In genomic region chr12:38390968-38391367, GRCh38 we compare ENCODE assay signal across 31 cellular contexts.
"Had no signal": no experiment of that assay in that cellular context is flagged by ENCODE, and none has a peak within 500 bp of the region (broad histone marks: within the 10 kb centered on the region; RNA-seq: fewer than 3 reads in every experiment).

No MANE protein-coding gene starts in this region.

- H3K4me3 ChIP-seq: adrenal gland, body of pancreas, esophagus muscularis mucosa, gastroesophageal sphincter, heart right ventricle, hepatocyte had no signal

- H3K27ac Mint-ChIP-seq: activated CD4-positive, alpha-beta memory T cell treated with anti-CD3 and anti-CD28 coated beads for 36 hours; activated CD4-positive, alpha-beta T cell treated with anti-CD3 and anti-CD28 coated beads for 36 hours; activated CD4-positive, alpha-beta T cell treated with anti-CD3 and anti-CD28 coated beads, Interleukin-2, amount 10 ng/mL, durations not matched to agents 24 days and 14 days; activated CD8-positive, alpha-beta memory T cell treated with anti-CD3 and anti-CD28 coated beads, Interleukin-2, amount 10 ng/mL, durations not matched to agents 7 days and 5 days; activated CD8-positive, alpha-beta T cell treated with anti-CD3 and anti-CD28 coated beads, Interleukin-2, amount 10 ng/mL, durations not matched to agents 7 days and 5 days; activated naive CD4-positive, alpha-beta T cell treated with anti-CD3 and anti-CD28 coated beads for 36 hours; activated naive CD4-positive, alpha-beta T cell treated with anti-CD3 and anti-CD28 coated beads, Interleukin-2, amount 50 U/mL, for 24 hours; activated naive CD8-positive, alpha-beta T cell treated with anti-CD3 and anti-CD28 coated beads for 36 hours; activated naive CD8-positive, alpha-beta T cell treated with anti-CD3 and anti-CD28 coated beads, Interleukin-2, amount 50 U/mL, for 24 hours; activated T-helper 1 cell treated with anti-CD3 and anti-CD28 coated beads, Interleukin-12 subunit alpha, Interleukin-12 subunit beta, Interleukin-2, Interleukin-4 antibody, amounts not matched to agents 30 ng/mL and 10 ng/mL and 1 ng/mL, durations not matched to agents 14 hours and 24 hours and 36 hours; activated T-helper 2 cell treated with anti-CD3 and anti-CD28 coated beads, Interferon-gamma antibody, Interleukin-2, Interleukin-4, amounts not matched to agents 10 μg/mL and 5 μg/mL and 100 μg/mL, durations not matched to agents 14 hours and 24 hours and 36 hours had no signal

- FAIRE-seq: endometrium, endothelial cell of umbilical vein had no signal

- H3K4me3 Mint-ChIP-seq: activated CD4-positive, alpha-beta memory T cell treated with anti-CD3 and anti-CD28 coated beads for 36 hours; activated CD4-positive, alpha-beta T cell treated with anti-CD3 and anti-CD28 coated beads for 36 hours; activated CD4-positive, alpha-beta T cell treated with anti-CD3 and anti-CD28 coated beads, Interleukin-2, amount 10 ng/mL, durations not matched to agents 24 days and 14 days; activated CD8-positive, alpha-beta memory T cell treated with anti-CD3 and anti-CD28 coated beads, Interleukin-2, amount 10 ng/mL, durations not matched to agents 7 days and 5 days; activated CD8-positive, alpha-beta T cell treated with anti-CD3 and anti-CD28 coated beads, Interleukin-2, amount 10 ng/mL, durations not matched to agents 7 days and 5 days; activated naive CD4-positive, alpha-beta T cell treated with anti-CD3 and anti-CD28 coated beads for 36 hours; activated naive CD4-positive, alpha-beta T cell treated with anti-CD3 and anti-CD28 coated beads, Interleukin-2, amount 50 U/mL, for 24 hours; activated naive CD8-positive, alpha-beta T cell treated with anti-CD3 and anti-CD28 coated beads for 36 hours; activated naive CD8-positive, alpha-beta T cell treated with anti-CD3 and anti-CD28 coated beads, Interleukin-2, amount 50 U/mL, for 24 hours; activated T-helper 1 cell treated with anti-CD3 and anti-CD28 coated beads, Interleukin-12 subunit alpha, Interleukin-12 subunit beta, Interleukin-2, Interleukin-4 antibody, amounts not matched to agents 30 ng/mL and 10 ng/mL and 1 ng/mL, durations not matched to agents 14 hours and 24 hours and 36 hours; central memory CD8-positive, alpha-beta T cell had no signal

- H3K27ac ChIP-seq: adrenal gland, body of pancreas, esophagus muscularis mucosa, gastroesophageal sphincter, heart right ventricle, hepatocyte had no signal

- DNase-seq: activated CD4-positive, alpha-beta memory T cell treated with anti-CD3 and anti-CD28 coated beads for 36 hours; activated CD4-positive, alpha-beta T cell treated with anti-CD3 and anti-CD28 coated beads for 36 hours; activated CD4-positive, alpha-beta T cell treated with anti-CD3 and anti-CD28 coated beads, Interleukin-2, amount 10 ng/mL, durations not matched to agents 24 days and 14 days; activated CD4-positive, CD25-positive, alpha-beta regulatory T cell; activated CD4-positive, CD25-positive, alpha-beta regulatory T cell treated with anti-CD3 and anti-CD28 coated beads, Interleukin-2, amount 50 U/mL, for 72 hours; activated CD8-positive, alpha-beta memory T cell treated with anti-CD3 and anti-CD28 coated beads, Interleukin-2, amount 10 ng/mL, durations not matched to agents 7 days and 5 days; activated CD8-positive, alpha-beta memory T cell treated with anti-CD3 and anti-CD28 coated beads, Interleukin-2, amount 50 U/mL, for 4 hours; activated CD8-positive, alpha-beta T cell treated with anti-CD3 and anti-CD28 coated beads, Interleukin-2, amount 10 ng/mL, durations not matched to agents 7 days and 5 days; activated effector memory CD4-positive, alpha-beta T cell treated with anti-CD3 and anti-CD28 coated beads, Interleukin-2, amount 50 U/mL, for 16 hours; activated naive CD4-positive, alpha-beta T cell treated with anti-CD3 and anti-CD28 coated beads for 36 hours; activated naive CD8-positive, alpha-beta T cell treated with anti-CD3 and anti-CD28 coated beads for 36 hours; activated naive CD8-positive, alpha-beta T cell treated with anti-CD3 and anti-CD28 coated beads, Interleukin-2, amount 50 U/mL, for 24 hours; activated T-cell treated with anti-CD3 and anti-CD28 coated beads, Interleukin-2, amount 50 U/mL, for 1 hour; activated T-cell treated with anti-CD3 and anti-CD28 coated beads, Interleukin-2, amount 50 U/mL, for 48 hours; adrenal gland; amygdala; aorta; body of pancreas; effector CD8-positive, alpha-beta T cell; foreskin melanocyte; heart right ventricle; T-helper 2 cell had no signal

- H3K36me3 Mint-ChIP-seq: activated CD4-positive, alpha-beta memory T cell treated with anti-CD3 and anti-CD28 coated beads for 36 hours; activated CD8-positive, alpha-beta memory T cell treated with anti-CD3 and anti-CD28 coated beads, Interleukin-2, amount 10 ng/mL, durations not matched to agents 7 days and 5 days; activated naive CD4-positive, alpha-beta T cell treated with anti-CD3 and anti-CD28 coated beads, Interleukin-2, amount 50 U/mL, for 24 hours; activated naive CD8-positive, alpha-beta T cell treated with anti-CD3 and anti-CD28 coated beads for 36 hours had no signal

- H3K9me3 Mint-ChIP-seq: activated CD4-positive, alpha-beta T cell treated with anti-CD3 and anti-CD28 coated beads, Interleukin-2, amount 10 ng/mL, durations not matched to agents 24 days and 14 days; activated naive CD4-positive, alpha-beta T cell treated with anti-CD3 and anti-CD28 coated beads for 36 hours; activated naive CD8-positive, alpha-beta T cell treated with anti-CD3 and anti-CD28 coated beads for 36 hours; activated T-helper 1 cell treated with anti-CD3 and anti-CD28 coated beads, Interleukin-12 subunit alpha, Interleukin-12 subunit beta, Interleukin-2, Interleukin-4 antibody, amounts not matched to agents 30 ng/mL and 10 ng/mL and 1 ng/mL, durations not matched to agents 14 hours and 24 hours and 36 hours; central memory CD8-positive, alpha-beta T cell had no signal

- ATAC-seq: activated CD4-positive, alpha-beta T cell treated with anti-CD3 and anti-CD28 coated beads for 36 hours; activated CD8-positive, alpha-beta memory T cell treated with anti-CD3 and anti-CD28 coated beads, Interleukin-2, amount 10 ng/mL, durations not matched to agents 7 days and 5 days; activated CD8-positive, alpha-beta T cell treated with anti-CD3 and anti-CD28 coated beads, Interleukin-2, amount 10 ng/mL, durations not matched to agents 7 days and 5 days; activated naive CD8-positive, alpha-beta T cell treated with anti-CD3 and anti-CD28 coated beads, Interleukin-2, amount 50 U/mL, for 24 hours; body of pancreas; gastroesophageal sphincter; heart right ventricle had no signal

- H3K36me3 ChIP-seq: adrenal gland, esophagus muscularis mucosa, gastroesophageal sphincter, heart right ventricle had no signal

- H3K27me3 ChIP-seq: adrenal gland, body of pancreas, esophagus muscularis mucosa, gastroesophageal sphincter, heart right ventricle, hepatocyte had no signal

- H3K27me3 Mint-ChIP-seq: activated CD4-positive, alpha-beta memory T cell treated with anti-CD3 and anti-CD28 coated beads for 36 hours; activated CD4-positive, alpha-beta T cell treated with anti-CD3 and anti-CD28 coated beads for 36 hours; activated CD4-positive, alpha-beta T cell treated with anti-CD3 and anti-CD28 coated beads, Interleukin-2, amount 10 ng/mL, durations not matched to agents 24 days and 14 days; activated CD8-positive, alpha-beta memory T cell treated with anti-CD3 and anti-CD28 coated beads, Interleukin-2, amount 10 ng/mL, durations not matched to agents 7 days and 5 days; activated naive CD4-positive, alpha-beta T cell treated with anti-CD3 and anti-CD28 coated beads, Interleukin-2, amount 50 U/mL, for 24 hours; activated naive CD8-positive, alpha-beta T cell treated with anti-CD3 and anti-CD28 coated beads for 36 hours; activated naive CD8-positive, alpha-beta T cell treated with anti-CD3 and anti-CD28 coated beads, Interleukin-2, amount 50 U/mL, for 24 hours; central memory CD8-positive, alpha-beta T cell had no signal

- H3K4me1 ChIP-seq: adrenal gland, body of pancreas, esophagus muscularis mucosa, gastroesophageal sphincter had no signal

- H3K4me1 Mint-ChIP-seq: activated CD4-positive, alpha-beta T cell treated with anti-CD3 and anti-CD28 coated beads for 36 hours; activated CD4-positive, alpha-beta T cell treated with anti-CD3 and anti-CD28 coated beads, Interleukin-2, amount 10 ng/mL, durations not matched to agents 24 days and 14 days; activated CD8-positive, alpha-beta memory T cell treated with anti-CD3 and anti-CD28 coated beads, Interleukin-2, amount 10 ng/mL, durations not matched to agents 7 days and 5 days; activated naive CD4-positive, alpha-beta T cell treated with anti-CD3 and anti-CD28 coated beads, Interleukin-2, amount 50 U/mL, for 24 hours; activated naive CD8-positive, alpha-beta T cell treated with anti-CD3 and anti-CD28 coated beads, Interleukin-2, amount 50 U/mL, for 24 hours; central memory CD8-positive, alpha-beta T cell had no signal

- H3K9me3 ChIP-seq: adrenal gland, body of pancreas, esophagus muscularis mucosa, heart right ventricle had no signal
